8 cellular contexts compared by ENCODE assay signal in the genomic region with DNA sequence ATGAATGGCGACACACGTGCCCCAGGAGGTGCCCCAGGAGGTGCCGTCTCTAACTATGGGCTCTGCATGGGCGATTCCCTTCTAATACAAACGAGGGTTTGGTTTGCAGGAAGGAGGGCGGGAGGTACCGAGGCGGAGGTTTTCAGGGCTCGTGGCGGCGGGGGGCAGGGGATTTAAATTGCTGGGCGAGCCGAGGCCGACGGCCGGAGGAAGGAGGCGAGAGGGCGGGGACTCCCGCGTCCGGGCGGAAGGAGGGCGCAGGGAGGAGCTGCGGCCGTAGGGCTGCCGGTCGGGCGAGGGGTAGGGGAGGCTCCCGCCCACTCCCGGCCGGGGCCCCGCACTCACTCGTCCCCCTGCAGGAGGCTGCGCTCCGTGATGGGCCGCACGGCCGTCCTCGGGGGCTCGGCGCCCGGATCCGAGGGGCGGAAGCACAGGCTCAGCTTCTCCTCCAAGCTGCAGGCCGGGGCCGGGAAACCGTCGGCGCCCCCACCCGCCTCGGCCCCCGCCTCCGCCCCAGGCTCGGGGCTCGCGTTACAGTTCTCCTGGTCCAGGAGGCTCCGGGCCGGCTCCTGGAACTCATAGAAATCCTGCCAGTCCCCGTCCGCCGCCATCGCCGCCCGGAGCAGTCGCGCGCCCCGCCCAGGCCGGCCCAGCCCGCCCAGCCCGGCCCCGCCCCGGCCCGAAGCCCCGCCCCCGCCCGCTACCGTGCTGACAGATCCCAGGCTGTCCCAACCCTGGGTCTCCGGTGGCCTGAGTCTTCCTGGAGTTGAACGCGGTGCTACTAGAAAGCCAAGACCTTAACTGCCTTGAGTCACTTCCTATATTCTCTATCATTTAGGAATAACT. TPM values are rescaled to one million over a fixed set of nuclear protein-coding genes. Genes with fewer than 3 reads are reported as not detected.
DNase-seq lines count a peak whose midpoint lies in the region; ATAC-seq and TF ChIP-seq lines count a peak whose summit lies in the region.

TSS of gene FEZ2 (minus strand) at position 637 of the 846 bp plus-strand sequence. CDS start at position 611, 26 bp downstream.

- H3K27ac ChIP-seq in mesodermal cell (ENCODE audit: low read depth, low read length, severe bottlenecking) = peak within 1 kb of the TSS; percentile 81

- TF ChIP-seq CTCF in endothelial cell (IDR thresholded peaks at IDR 0.05; ENCODE audit: unreplicated experiment) = no peak

- H3K27me3 ChIP-seq in NT2/D1 (ENCODE audit: insufficient read depth, insufficient read length) = no peaks in the 10 kb centered on the region

- peak within 1 kb of the TSS; percentile 55 for H3K27ac Mint-ChIP-seq in endothelial cell (ENCODE audit: unreplicated experiment)

- peak within 1 kb of the TSS; percentile 27 for H3K9ac ChIP-seq in NT2/D1 (ENCODE audit: insufficient read length, low read depth)

- ATAC-seq in GM19452 (IDR thresholded peaks at IDR 0.05; ENCODE audit: unreplicated experiment) (peak; percentile 100), HG03571 (IDR thresholded peaks at IDR 0.05; ENCODE audit: unreplicated experiment) (peak; percentile 100)

- H3K4me3 Mint-ChIP-seq in endothelial cell (ENCODE audit: unreplicated experiment) = peak within 1 kb of the TSS; percentile 95

- H3K36me3 Mint-ChIP-seq in endothelial cell (ENCODE audit: low read depth, unreplicated experiment) = peaks cover 8% of the 10 kb centered on the region

- H3K4me1 Mint-ChIP-seq in endothelial cell (ENCODE audit: unreplicated experiment) = peaks cover 28% of the 10 kb centered on the region

- H3K4me1 ChIP-seq in NT2/D1 (ENCODE audit: insufficient read depth, insufficient read length) = no peaks in the 10 kb centered on the region
- H3K4me1 ChIP-seq in mesodermal cell (ENCODE audit: control insufficient read depth, insufficient read depth, low read length, poor library complexity, severe bottlenecking) = peaks cover 10% of the 10 kb centered on the region

- H3K27me3 Mint-ChIP-seq in endothelial cell (ENCODE audit: unreplicated experiment) = peaks cover 8% of the 10 kb centered on the region

- H3K4me3 ChIP-seq in NT2/D1 (ENCODE audit: insufficient read length, low read depth) = peak within 1 kb of the TSS; percentile 41
- H3K4me3 ChIP-seq in mesodermal cell (ENCODE audit: extremely low read depth, insufficient read depth, low read length, poor library complexity, severe bottlenecking) = peak within 1 kb of the TSS; percentile 71

- peaks cover 8% of the 10 kb centered on the region; the same call in 1 of the 2 replicates for H3K9me3 ChIP-seq in NT2/D1 (ENCODE audit: insufficient read depth, low read length)
- no peaks in the 10 kb centered on the region for H3K9me3 ChIP-seq in mesodermal cell (ENCODE audit: control insufficient read depth, low read length)

- H3K36me3 ChIP-seq in NT2/D1 (ENCODE audit: insufficient read depth, insufficient read length, low read length) (peaks cover 15% of the 10 kb centered on the region), mesodermal cell (ENCODE audit: control insufficient read depth, insufficient read depth, low read length) (peaks cover 28% of the 10 kb centered on the region)

- H3K9me3 Mint-ChIP-seq in endothelial cell (ENCODE audit: unreplicated experiment) = no peaks in the 10 kb centered on the region

- 1% methylated on average over 26 to 42 of the region's 81 CpGs for WGBS in mesodermal cell (ENCODE audit: insufficient coverage in 2 of 2), 2 experiments

- DNase-seq in CMK (ENCODE audit: low read depth) (peak; percentile 53), NT2/D1 (ENCODE audit: low read depth, low spot score) (peak; percentile 87), endothelial cell (ENCODE audit: low spot score) (peak; percentile 78)
- DNase-seq in activated CD8-positive, alpha-beta memory T cell treated with anti-CD3 and anti-CD28 coated beads, Interleukin-2, amount 50 U/mL, for 48 hours = peak; percentile 84
- DNase-seq in stimulated activated CD8-positive, alpha-beta memory T cell treated with anti-CD3 and anti-CD28 coated beads, Interleukin-2, amount 100 ng/mL, for 1 hour (ENCODE audit: low read depth in 2 of 2) = peak; percentile 23 to 35

RNA-seq across cellular contexts. Expression of gene FEZ2, which starts in this region (rescaled TPM):
- 40.8 TPM for total RNA-seq in endothelial cell (ENCODE audit: unreplicated experiment)
- polyA plus RNA-seq in mesodermal cell (2013, experiment 1 of 2) = 62.1 TPM
- 73.6 TPM for polyA plus RNA-seq in mesodermal cell (2013, experiment 2 of 2)

Comparison
In these comparisons a context has a peak if more than half of its experiments do, and no peak if none do; other contexts are left out.
1. Peak in every context shown above with its lines: DNase-seq, ATAC-seq, H3K4me3 ChIP-seq and H3K27ac ChIP-seq.
2. DNase-seq: peak in every context shown above with its lines; median percentile 87 in NT2/D1; 84 in activated CD8-positive, alpha-beta memory T cell treated with anti-CD3 and anti-CD28 coated beads, Interleukin-2, amount 50 U/mL, for 48 hours; 78 in endothelial cell; 53 in CMK; 29 in stimulated activated CD8-positive, alpha-beta memory T cell treated with anti-CD3 and anti-CD28 coated beads, Interleukin-2, amount 100 ng/mL, for 1 hour.